In genomic region chr4:103074039-103074438, GRCh38 we compare ENCODE assay signal across 1 cellular context.
TF ChIP-seq lines count a peak whose summit lies in the region.

No MANE protein-coding gene starts in this region.

TF ChIP-seq in GM12878, 131 proteins besides CTCF, POLR2A, EP300 and RAD21:
- peak; percentile 81 for TF ChIP-seq MLLT1 (IDR thresholded peaks at IDR 0.05)
- TF ChIP-seq GABPA (IDR thresholded peaks at IDR 0.05; ENCODE audit: low read depth) = no peak
- TF ChIP-seq BHLHE40 (IDR thresholded peaks at IDR 0.05; ENCODE audit: borderline replicate concordance in 1 of 2, low read depth in 2 of 2, low read length in 1 of 2) = no peak
